ENCODE assay signal across 11 cellular contexts in genomic region chr3:188646592-188646991, GRCh38.
A peak's percentile ranks its signal among the peaks of the same experiment; 100 is the strongest.
DNase-seq lines count a peak whose midpoint lies in the region; ATAC-seq and TF ChIP-seq lines count a peak whose summit lies in the region.
"Had no signal": no experiment of that assay in that cellular context is flagged by ENCODE, and none has a peak within 500 bp of the region (broad histone marks: within the 10 kb centered on the region; RNA-seq: fewer than 3 reads in every experiment).

No MANE protein-coding gene starts in this region.

- no peaks in the 10 kb centered on the region for H3K9me3 Mint-ChIP-seq in activated naive CD4-positive, alpha-beta T cell treated with anti-CD3 and anti-CD28 coated beads for 36 hours

- peaks cover 37% of the 10 kb centered on the region for H3K4me1 ChIP-seq in left ventricle myocardium inferior
- peaks cover 0 to 48% (median 18%) of the 10 kb centered on the region in 9 donors for H3K4me1 ChIP-seq in heart right ventricle
- H3K4me1 ChIP-seq in upper lobe of right lung = peaks cover 8% of the 10 kb centered on the region

- no peak overlapping the region for H3K27ac ChIP-seq in left ventricle myocardium inferior (replicated peaks)
- peak overlapping the region in 1 of 10 donors; percentile 12 for H3K27ac ChIP-seq in heart right ventricle
- H3K27ac ChIP-seq in upper lobe of right lung = no peak overlapping the region
- H3K27ac ChIP-seq: SJSA1 had no signal

- intact Hi-C loops in Right ventricle myocardium inferior (cut with DNase I) = no loop called here
- intact Hi-C loops in left ventricle myocardium inferior (cut with micrococcal nuclease) = no loop called here
- intact Hi-C loops in heart right ventricle (cut with DNase I) = no loop called here
- intact Hi-C loops in upper lobe of right lung (cut with DNase I) = no loop called here
- intact Hi-C loops in activated naive CD4-positive, alpha-beta T cell treated with anti-CD3 and anti-CD28 coated beads for 36 hours (cut with micrococcal nuclease) = no loop called here

- no peak overlapping the region for H3K27ac Mint-ChIP-seq in activated naive CD4-positive, alpha-beta T cell treated with anti-CD3 and anti-CD28 coated beads for 36 hours

- no peak for DNase-seq in Right ventricle myocardium inferior (ENCODE audit: missing footprints)
- DNase-seq in left ventricle myocardium inferior = no peak
- peak; percentile 29 for DNase-seq in NOMO-1 treated with dmso at 0.1 percent for 144 hours (lab: John Stamatoyannopoulos, UW; ENCODE audit: unreplicated experiment)
- DNase-seq in heart right ventricle = no peak
- no peak for DNase-seq in upper lobe of right lung
- DNase-seq in DMS79 (lab: John Stamatoyannopoulos, UW) = no peak
- no peak for DNase-seq in activated naive CD4-positive, alpha-beta T cell treated with anti-CD3 and anti-CD28 coated beads for 36 hours
- DNase-seq: CD4-positive, CD25-positive, alpha-beta regulatory T cell; NCI-H1694 had no signal

- H3K36me3 ChIP-seq in left ventricle myocardium inferior = no peaks in the 10 kb centered on the region
- no peaks in the 10 kb centered on the region for H3K36me3 ChIP-seq in heart right ventricle
- no peaks in the 10 kb centered on the region for H3K36me3 ChIP-seq in upper lobe of right lung

- peaks cover 1% of the 10 kb centered on the region for H3K36me3 Mint-ChIP-seq in activated naive CD4-positive, alpha-beta T cell treated with anti-CD3 and anti-CD28 coated beads for 36 hours (ENCODE audit: low read depth)
- H3K36me3 Mint-ChIP-seq: CD4-positive, CD25-positive, alpha-beta regulatory T cell had no signal

- H3K4me1 Mint-ChIP-seq in activated naive CD4-positive, alpha-beta T cell treated with anti-CD3 and anti-CD28 coated beads for 36 hours (ENCODE audit: low read depth) = no peaks in the 10 kb centered on the region

- H3K27me3 ChIP-seq in left ventricle myocardium inferior (ENCODE audit: low read depth) = no peaks in the 10 kb centered on the region
- no peaks in the 10 kb centered on the region for H3K27me3 ChIP-seq in heart right ventricle
- no peaks in the 10 kb centered on the region for H3K27me3 ChIP-seq in upper lobe of right lung
- H3K27me3 ChIP-seq: SJSA1 had no signal

- 0% methylated on average over 1 of the region's 1 CpG for WGBS in heart right ventricle, 2 donors

- H3K4me3 Mint-ChIP-seq in activated naive CD4-positive, alpha-beta T cell treated with anti-CD3 and anti-CD28 coated beads for 36 hours = no peak overlapping the region
- H3K4me3 Mint-ChIP-seq: CD4-positive, CD25-positive, alpha-beta regulatory T cell had no signal

- TF ChIP-seq CTCF in left ventricle myocardium inferior (IDR thresholded peaks at IDR 0.05; ENCODE audit: borderline replicate concordance) = no peak
- TF ChIP-seq CTCF in heart right ventricle (IDR thresholded peaks at IDR 0.05) = no peak
- no peak for TF ChIP-seq CTCF in upper lobe of right lung (IDR thresholded peaks at IDR 0.05)

- H3K4me3 ChIP-seq in left ventricle myocardium inferior (no peak overlapping the region), heart right ventricle (no peak overlapping the region), upper lobe of right lung (no peak overlapping the region)
- H3K4me3 ChIP-seq: SJSA1 had no signal

- peak; percentile 28 for ATAC-seq in Right ventricle myocardium inferior
- peak in 5 of 8 donors; percentile 21 to 67 (median 38) for ATAC-seq in heart right ventricle
- peak; percentile 72 for ATAC-seq in upper lobe of right lung
- no peak for ATAC-seq in HG02885 (IDR thresholded peaks at IDR 0.05; ENCODE audit: poor library complexity, unreplicated experiment)

- H3K9me3 ChIP-seq in left ventricle myocardium inferior (replicated peaks) = no peaks in the 10 kb centered on the region
- H3K9me3 ChIP-seq in heart right ventricle = no peaks in the 10 kb centered on the region
- no peaks in the 10 kb centered on the region for H3K9me3 ChIP-seq in upper lobe of right lung
- H3K9me3 ChIP-seq: SJSA1 had no signal

- no peaks in the 10 kb centered on the region for H3K27me3 Mint-ChIP-seq in activated naive CD4-positive, alpha-beta T cell treated with anti-CD3 and anti-CD28 coated beads for 36 hours (ENCODE audit: low read depth)
- H3K27me3 Mint-ChIP-seq: CD4-positive, CD25-positive, alpha-beta regulatory T cell had no signal

- CTCF ChIA-PET in activated naive CD4-positive, alpha-beta T cell treated with anti-CD3 and anti-CD28 coated beads for 36 hours (lab: Charles Lee) = interaction anchor here (0.6 kb wide), 1 partner anchor 122 kb away, joined by 3 read pairs; no protein-coding TSS in a partner anchor
